ENCODE assay signal across 30 cellular contexts in genomic region chr22:24681236-24681635, GRCh38.
DNase-seq lines count a peak whose midpoint lies in the region; ATAC-seq and TF ChIP-seq lines count a peak whose summit lies in the region.
"Had no signal": no experiment of that assay in that cellular context is flagged by ENCODE, and none has a peak within 500 bp of the region (broad histone marks: within the 10 kb centered on the region; RNA-seq: fewer than 3 reads in every experiment).

No MANE protein-coding gene starts in this region.

- peaks cover 41% of the 10 kb centered on the region for H3K27me3 ChIP-seq in PC-3 (ENCODE audit: low read length)
- H3K27me3 ChIP-seq in osteoblast (ENCODE audit: insufficient read depth, low read length) = peaks cover 30% of the 10 kb centered on the region
- peaks cover 54% of the 10 kb centered on the region for H3K27me3 ChIP-seq in PC-9 (ENCODE audit: insufficient read depth, low read depth)
- H3K27me3 ChIP-seq: body of pancreas, vagina had no signal

- intact Hi-C loops in PC-3 (cut with micrococcal nuclease) (no loop called here), mucosa of descending colon (cut with DNase I, micrococcal nuclease) (no loop called here), PC-9 (cut with micrococcal nuclease; ENCODE audit: unreplicated experiment) (no loop called here)

- DNase-seq in AG20443 (ENCODE audit: low spot score) (peak; percentile 1), PC-3 (peak; percentile 35), dedifferentiated amniotic fluid mesenchymal stem cell (ENCODE audit: extremely low spot score) (peak; percentile 61), osteoblast (ENCODE audit: insufficient read length, low spot score, missing footprints) (peak; percentile 32), mucosa of descending colon (no peak), PC-9 (no peak), iPS-NIHi11 (ENCODE audit: low spot score) (no peak)
- DNase-seq: activated CD4-positive, alpha-beta T cell treated with anti-CD3 and anti-CD28 coated beads for 1 hour; activated CD8-positive, alpha-beta T cell treated with anti-CD3 and anti-CD28 coated beads for 36 hours; body of pancreas; C1 segment of cervical spinal cord; COR-L47; DMS53; gastrocnemius medialis; GF-D8; H9; NCI-H2081; NCI-H345; NCI-H774; sigmoid colon; stimulated activated CD4-positive, alpha-beta T cell treated with anti-CD3 and anti-CD28 coated beads, Interleukin-15, amount 100 ng/mL, for 24 hours; stimulated activated naive B cell treated with anti-CD40 and anti-IgM and Interleukin-4, amounts not matched to agents 10 μg/mL and 1 μg/mL and 100 μg/mL, for 72 hours; T-helper 2 cell had no signal

- no peak overlapping the region for H2AFZ ChIP-seq in PC-3 (ENCODE audit: low read length)
- H2AFZ ChIP-seq in osteoblast (ENCODE audit: low read length) = no peak overlapping the region
- no peak overlapping the region for H2AFZ ChIP-seq in PC-9
- H2AFZ ChIP-seq: hepatocyte had no signal

- no peaks in the 10 kb centered on the region for H3K4me1 ChIP-seq in PC-3 (ENCODE audit: insufficient read depth, low read length)
- peaks cover 8% of the 10 kb centered on the region for H3K4me1 ChIP-seq in osteoblast (ENCODE audit: insufficient read depth, low read length)
- no peaks in the 10 kb centered on the region for H3K4me1 ChIP-seq in mucosa of descending colon (ENCODE audit: low read depth)
- no peaks in the 10 kb centered on the region for H3K4me1 ChIP-seq in PC-9 (replicated peaks; ENCODE audit: insufficient read depth)
- H3K4me1 ChIP-seq: body of pancreas, gastrocnemius medialis, prostate gland had no signal

- H4K20me1 ChIP-seq in PC-3 (ENCODE audit: low read length) = no peaks in the 10 kb centered on the region
- no peaks in the 10 kb centered on the region for H4K20me1 ChIP-seq in osteoblast (ENCODE audit: insufficient read depth, low read length)
- H4K20me1 ChIP-seq in PC-9 (ENCODE audit: insufficient read depth) = no peaks in the 10 kb centered on the region

- H3K27ac ChIP-seq in PC-3 (ENCODE audit: low read length) (no peak overlapping the region), osteoblast (ENCODE audit: low read depth, low read length) (no peak overlapping the region), PC-9 (no peak overlapping the region)
- H3K27ac ChIP-seq: body of pancreas, epithelial cell of prostate, gastrocnemius medialis, hepatocyte, prostate gland, sigmoid colon, thoracic aorta, vagina had no signal

- no peaks in the 10 kb centered on the region for H3K9me2 ChIP-seq in PC-3 (replicated peaks; ENCODE audit: low read length)
- no peaks in the 10 kb centered on the region for H3K9me2 ChIP-seq in PC-9 (ENCODE audit: insufficient read depth)

- TF ChIP-seq CTCF in PC-3 (conservative IDR thresholded peaks at IDR 0.05; ENCODE audit: low read depth, low read length) (no peak), osteoblast (IDR thresholded peaks at IDR 0.05; ENCODE audit: extremely low read depth, low read depth, low read length) (no peak), mucosa of descending colon (IDR thresholded peaks at IDR 0.05) (no peak), PC-9 (conservative IDR thresholded peaks at IDR 0.05) (no peak)

- no TSS peak for BruUV-seq in PC-3 (replicated peaks; lab: Mats Ljungman, UMichigan)
- no TSS peak for BruUV-seq in PC-9 (replicated peaks; lab: Mats Ljungman, UMichigan)

- no peaks in the 10 kb centered on the region for H3K9me3 ChIP-seq in PC-3 (ENCODE audit: low read length)
- no peaks in the 10 kb centered on the region for H3K9me3 ChIP-seq in osteoblast (ENCODE audit: low read depth, low read length)
- no peaks in the 10 kb centered on the region for H3K9me3 ChIP-seq in mucosa of descending colon
- H3K9me3 ChIP-seq in PC-9 (ENCODE audit: insufficient read depth, low read depth) = no peaks in the 10 kb centered on the region
- H3K9me3 ChIP-seq: body of pancreas, gastrocnemius medialis, prostate gland, sigmoid colon, thoracic aorta, vagina had no signal

- POLR2A ChIA-PET in PC-3 (lab: Charles Lee; ENCODE audit: unreplicated experiment) (interaction anchor here (0.6 kb wide), 1 partner anchor 88 kb away, joined by 3 read pairs; no protein-coding TSS in a partner anchor), PC-9 (lab: Charles Lee; ENCODE audit: unreplicated experiment) (no interaction called here)

- H3K4me3 ChIP-seq in PC-3 (ENCODE audit: low read length) (no peak overlapping the region), osteoblast (ENCODE audit: insufficient read depth, low read length) (no peak overlapping the region), mucosa of descending colon (no peak overlapping the region), PC-9 (no peak overlapping the region)
- H3K4me3 ChIP-seq: body of pancreas, gastrocnemius medialis, hepatocyte, prostate gland, sigmoid colon, thoracic aorta, vagina had no signal

- H3K4me2 ChIP-seq in PC-3 (ENCODE audit: low read length) (no peak overlapping the region), osteoblast (ENCODE audit: insufficient read depth, low read length) (no peak overlapping the region), PC-9 (no peak overlapping the region)
- H3K4me2 ChIP-seq: hepatocyte had no signal

- H3K9ac ChIP-seq in PC-3 (ENCODE audit: low read length) = no peak overlapping the region

- H3F3A ChIP-seq in PC-3 (ENCODE audit: low read length, unreplicated experiment) (no peaks in the 10 kb centered on the region), PC-9 (ENCODE audit: insufficient read depth, low read depth) (no peaks in the 10 kb centered on the region)

- CTCF ChIA-PET in PC-3 (lab: Charles Lee) (no interaction called here), PC-9 (lab: Charles Lee) (interaction anchor here (0.7 kb wide), 1 partner anchor 294 kb away, joined by 3 read pairs; no protein-coding TSS in a partner anchor)

- no peaks in the 10 kb centered on the region for H3K79me2 ChIP-seq in PC-3 (ENCODE audit: low read length)
- no peaks in the 10 kb centered on the region for H3K79me2 ChIP-seq in osteoblast (ENCODE audit: insufficient read depth, low read length)
- H3K79me2 ChIP-seq in PC-9 (ENCODE audit: low read depth) = no peaks in the 10 kb centered on the region
- H3K79me2 ChIP-seq: hepatocyte had no signal

- no peak for ATAC-seq in PC-3
- ATAC-seq in mucosa of descending colon = no peak
- no peak for ATAC-seq in GM18868 (IDR thresholded peaks at IDR 0.05; ENCODE audit: unreplicated experiment)
- ATAC-seq: activated CD8-positive, alpha-beta T cell treated with anti-CD3 and anti-CD28 coated beads for 36 hours; body of pancreas; gastrocnemius medialis; left lobe of liver; stimulated activated naive B cell treated with anti-CD40 and anti-IgM and Interleukin-4, amounts not matched to agents 10 μg/mL and 1 μg/mL and 100 μg/mL, for 72 hours had no signal

- no peaks in the 10 kb centered on the region for H3K36me3 ChIP-seq in PC-3 (ENCODE audit: low read depth, low read length)
- H3K36me3 ChIP-seq in osteoblast (ENCODE audit: insufficient read depth, low read length) = no peaks in the 10 kb centered on the region
- H3K36me3 ChIP-seq in mucosa of descending colon (ENCODE audit: low read depth) = no peaks in the 10 kb centered on the region
- H3K36me3 ChIP-seq in PC-9 (ENCODE audit: low read depth) = no peaks in the 10 kb centered on the region
- H3K36me3 ChIP-seq: gastrocnemius medialis, prostate gland, sigmoid colon, thoracic aorta, vagina had no signal

Comparison
In these comparisons a context has a peak if more than half of its experiments do, and no peak if none do; other contexts are left out.
1. DNase-seq: peak in AG20443 (single experiment), PC-3 (single experiment), dedifferentiated amniotic fluid mesenchymal stem cell (single experiment) and osteoblast (single experiment); none in mucosa of descending colon (0 of 3), PC-9 (0 of 2) and iPS-NIHi11 (single experiment).